11 cellular contexts compared by ENCODE assay signal in genomic region chr16:67644038-67644437, GRCh38. TPM values are rescaled to one million over a fixed set of nuclear protein-coding genes. Genes with fewer than 3 reads are reported as not detected.
A peak's percentile ranks its signal among the peaks of the same experiment; 100 is the strongest.
DNase-seq lines count a peak whose midpoint lies in the region; ATAC-seq and TF ChIP-seq lines count a peak whose summit lies in the region.
"Had no signal": no experiment of that assay in that cellular context is flagged by ENCODE, and none has a peak within 500 bp of the region (broad histone marks: within the 10 kb centered on the region; RNA-seq: fewer than 3 reads in every experiment).

No MANE protein-coding gene starts in this region.

- H3K9me3 Mint-ChIP-seq in T-helper 2 cell treated with Interferon-gamma antibody and Interleukin-4, amounts not matched to agents 5 μg/mL and 100 μg/mL, for 36 hours: no peaks in the 10 kb centered on the region
- no peaks in the 10 kb centered on the region for H3K9me3 Mint-ChIP-seq in activated CD8-positive, alpha-beta T cell treated with anti-CD3 and anti-CD28 coated beads for 36 hours
- H3K9me3 Mint-ChIP-seq in naive B cell: no peaks in the 10 kb centered on the region
- H3K9me3 Mint-ChIP-seq: HFFc6 had no signal

- no peak for ATAC-seq in activated CD8-positive, alpha-beta T cell treated with anti-CD3 and anti-CD28 coated beads for 36 hours
- ATAC-seq in naive B cell (ENCODE audit: low read depth in 2 of 2): no peak

- CTCF ChIA-PET in activated CD8-positive, alpha-beta T cell treated with anti-CD3 and anti-CD28 coated beads for 36 hours (lab: Charles Lee): interaction anchor here (0.7 to 11.5 kb wide), 28 partner anchors 8 to 571 kb away, joined by 3 to 224 read pairs (median 7); partner anchors contain the start of genes ACD, ATP6V0D1, C16orf86 and CTCF

- POLR2A ChIA-PET in activated CD8-positive, alpha-beta T cell treated with anti-CD3 and anti-CD28 coated beads for 36 hours (lab: Charles Lee): interaction anchor here (1.8 to 9.2 kb wide), 6 partner anchors 16 to 127 kb away, joined by 7 to 100 read pairs (median 18); partner anchors contain the start of genes ACD, C16orf86, CTCF and ENKD1

- H3K27ac Mint-ChIP-seq in T-helper 2 cell treated with Interferon-gamma antibody and Interleukin-4, amounts not matched to agents 5 μg/mL and 100 μg/mL, for 36 hours: peak overlapping the region; percentile 73
- H3K27ac Mint-ChIP-seq in activated CD8-positive, alpha-beta T cell treated with anti-CD3 and anti-CD28 coated beads for 36 hours: peak overlapping the region; percentile 84
- H3K27ac Mint-ChIP-seq in naive B cell: peak overlapping the region in 5 of 6 donors; percentile 38 to 90 (median 77)
- H3K27ac Mint-ChIP-seq: HFFc6 had no signal

- in situ Hi-C loops in ACHN (cut with HindIII; ENCODE audit: low pct_ligation_motif_present, low pct_unique_long_range_greater_than_20kb, low sequenced_read_pairs): no loop called here

- intact Hi-C loops in activated CD8-positive, alpha-beta T cell treated with anti-CD3 and anti-CD28 coated beads for 36 hours (cut with micrococcal nuclease): loop anchor here (2.0 kb wide), 1 partner anchor 97 kb away; no protein-coding TSS in a partner anchor

- peaks cover 10% of the 10 kb centered on the region for H3K4me1 Mint-ChIP-seq in T-helper 2 cell treated with Interferon-gamma antibody and Interleukin-4, amounts not matched to agents 5 μg/mL and 100 μg/mL, for 36 hours (ENCODE audit: low read depth)
- H3K4me1 Mint-ChIP-seq in activated CD8-positive, alpha-beta T cell treated with anti-CD3 and anti-CD28 coated beads for 36 hours (ENCODE audit: low read depth): peaks cover 13% of the 10 kb centered on the region
- peaks cover 4 to 21% (median 11%) of the 10 kb centered on the region in 3 donors for H3K4me1 Mint-ChIP-seq in naive B cell

- TF ChIP-seq CTCF in GM20000 (IDR thresholded peaks at IDR 0.05; ENCODE audit: extremely low read depth, missing control alignments): no peak
- no peak for TF ChIP-seq CTCF in activated CD8-positive, alpha-beta T cell treated with anti-CD3 and anti-CD28 coated beads for 36 hours (IDR thresholded peaks at IDR 0.05)

- DNase-seq in T-helper 2 cell treated with Interferon-gamma antibody and Interleukin-4, amounts not matched to agents 5 μg/mL and 100 μg/mL, for 36 hours (ENCODE audit: low spot score): no peak
- DNase-seq in T-helper 2 cell (no peak), GM20000 (ENCODE audit: low spot score) (peak; percentile 32), naive B cell (no peak), ACHN (no peak), NCI-H187 (lab: John Stamatoyannopoulos, UW) (no peak)
- DNase-seq in activated CD8-positive, alpha-beta T cell treated with anti-CD3 and anti-CD28 coated beads for 36 hours: no peak
- no peak for DNase-seq in NK-92 treated with Interleukin-12 subunit alpha and Interleukin-12 subunit beta, amount 100 ng/mL, for 24 hours (lab: John Stamatoyannopoulos, UW)
- DNase-seq: HFFc6, midbrain had no signal

- H3K4me3 Mint-ChIP-seq in T-helper 2 cell treated with Interferon-gamma antibody and Interleukin-4, amounts not matched to agents 5 μg/mL and 100 μg/mL, for 36 hours: peak overlapping the region; percentile 69
- H3K4me3 Mint-ChIP-seq in activated CD8-positive, alpha-beta T cell treated with anti-CD3 and anti-CD28 coated beads for 36 hours: peak overlapping the region; percentile 71
- H3K4me3 Mint-ChIP-seq in naive B cell: peak overlapping the region; percentile 29 to 90 (median 70)
- H3K4me3 Mint-ChIP-seq: HFFc6 had no signal

- H3K36me3 Mint-ChIP-seq in T-helper 2 cell treated with Interferon-gamma antibody and Interleukin-4, amounts not matched to agents 5 μg/mL and 100 μg/mL, for 36 hours (ENCODE audit: low read depth): peaks cover 18% of the 10 kb centered on the region
- peaks cover 15% of the 10 kb centered on the region for H3K36me3 Mint-ChIP-seq in activated CD8-positive, alpha-beta T cell treated with anti-CD3 and anti-CD28 coated beads for 36 hours (ENCODE audit: low read depth)
- no peaks in the 10 kb centered on the region for H3K36me3 Mint-ChIP-seq in naive B cell

- no peaks in the 10 kb centered on the region for H3K27me3 Mint-ChIP-seq in T-helper 2 cell treated with Interferon-gamma antibody and Interleukin-4, amounts not matched to agents 5 μg/mL and 100 μg/mL, for 36 hours (ENCODE audit: low read depth)
- no peaks in the 10 kb centered on the region for H3K27me3 Mint-ChIP-seq in activated CD8-positive, alpha-beta T cell treated with anti-CD3 and anti-CD28 coated beads for 36 hours
- no peaks in the 10 kb centered on the region for H3K27me3 Mint-ChIP-seq in naive B cell

RNA-seq across cellular contexts. Expression of gene CARMIL2, which starts 0.9 kb away (rescaled TPM):
- 100 to 1,000 TPM; 151 to 155 TPM for total RNA-seq in activated CD8-positive, alpha-beta T cell treated with anti-CD3 and anti-CD28 coated beads for 36 hours
- polyA plus RNA-seq in naive B cell (ENCODE audit: low read depth in 6 of 6): 10 to 100 TPM in 4 of 6 donors, 1 to 10 TPM in 2; 9.4 to 23.2 (median 14.1) TPM
- polyA plus RNA-seq: keratinocyte had no signal

RNA-seq across cellular contexts. Expression of gene ACD, which starts 16.0 kb away (rescaled TPM):
- 10 to 100 TPM; 50.8 to 53.7 TPM for total RNA-seq in activated CD8-positive, alpha-beta T cell treated with anti-CD3 and anti-CD28 coated beads for 36 hours
- 10 to 100 TPM; 31.3 to 52.8 (median 35.5) TPM for polyA plus RNA-seq in naive B cell (ENCODE audit: low read depth in 6 of 6)

RNA-seq across cellular contexts. Expression of gene PARD6A, which starts 16.7 kb away (rescaled TPM):
- 1 to 10 TPM; 6.3 to 7.2 TPM for total RNA-seq in activated CD8-positive, alpha-beta T cell treated with anti-CD3 and anti-CD28 coated beads for 36 hours
- 10 to 100 TPM; 12.0 to 23.7 (median 16.1) TPM for polyA plus RNA-seq in naive B cell (ENCODE audit: low read depth in 6 of 6)

RNA-seq across cellular contexts. Expression of gene ENKD1, which starts 22.5 kb away (rescaled TPM):
- 1 to 10 TPM; 8.4 to 8.9 TPM for total RNA-seq in activated CD8-positive, alpha-beta T cell treated with anti-CD3 and anti-CD28 coated beads for 36 hours
- polyA plus RNA-seq in naive B cell (ENCODE audit: low read depth in 6 of 6): 1 to 10 TPM in 5 of 6 donors, not detected in 1; 1.2 to 2.6 (median 2.2) TPM

RNA-seq across cellular contexts. Expression of gene C16orf86, which starts 22.6 kb away (rescaled TPM):
- 1 to 10 TPM; 2.8 to 4.7 TPM for total RNA-seq in activated CD8-positive, alpha-beta T cell treated with anti-CD3 and anti-CD28 coated beads for 36 hours
- 10 to 100 TPM; 10.3 to 12.5 (median 11.1) TPM for polyA plus RNA-seq in naive B cell (ENCODE audit: low read depth in 6 of 6)
